ENCODE assay signal across 7 cellular contexts in genomic region chr2:4718777-4719176, GRCh38.
"Had no signal": no experiment of that assay in that cellular context is flagged by ENCODE, and none has a peak within 500 bp of the region (broad histone marks: within the 10 kb centered on the region; RNA-seq: fewer than 3 reads in every experiment).

No MANE protein-coding gene starts in this region.

- H3K27me3 Mint-ChIP-seq: IgD-negative memory B cell had no signal

- H3K4me3 Mint-ChIP-seq: IgD-negative memory B cell had no signal

- DNase-seq: IMR-90, KBM-7, KG1 had no signal

- H3K27ac ChIP-seq: HL-60 had no signal

- H3K4me3 ChIP-seq: K562 had no signal

- ATAC-seq: HepG2, K562 had no signal

- H3K36me3 Mint-ChIP-seq: IgD-negative memory B cell had no signal

- H3K27ac Mint-ChIP-seq: IgD-negative memory B cell had no signal
